In the genomic region with DNA sequence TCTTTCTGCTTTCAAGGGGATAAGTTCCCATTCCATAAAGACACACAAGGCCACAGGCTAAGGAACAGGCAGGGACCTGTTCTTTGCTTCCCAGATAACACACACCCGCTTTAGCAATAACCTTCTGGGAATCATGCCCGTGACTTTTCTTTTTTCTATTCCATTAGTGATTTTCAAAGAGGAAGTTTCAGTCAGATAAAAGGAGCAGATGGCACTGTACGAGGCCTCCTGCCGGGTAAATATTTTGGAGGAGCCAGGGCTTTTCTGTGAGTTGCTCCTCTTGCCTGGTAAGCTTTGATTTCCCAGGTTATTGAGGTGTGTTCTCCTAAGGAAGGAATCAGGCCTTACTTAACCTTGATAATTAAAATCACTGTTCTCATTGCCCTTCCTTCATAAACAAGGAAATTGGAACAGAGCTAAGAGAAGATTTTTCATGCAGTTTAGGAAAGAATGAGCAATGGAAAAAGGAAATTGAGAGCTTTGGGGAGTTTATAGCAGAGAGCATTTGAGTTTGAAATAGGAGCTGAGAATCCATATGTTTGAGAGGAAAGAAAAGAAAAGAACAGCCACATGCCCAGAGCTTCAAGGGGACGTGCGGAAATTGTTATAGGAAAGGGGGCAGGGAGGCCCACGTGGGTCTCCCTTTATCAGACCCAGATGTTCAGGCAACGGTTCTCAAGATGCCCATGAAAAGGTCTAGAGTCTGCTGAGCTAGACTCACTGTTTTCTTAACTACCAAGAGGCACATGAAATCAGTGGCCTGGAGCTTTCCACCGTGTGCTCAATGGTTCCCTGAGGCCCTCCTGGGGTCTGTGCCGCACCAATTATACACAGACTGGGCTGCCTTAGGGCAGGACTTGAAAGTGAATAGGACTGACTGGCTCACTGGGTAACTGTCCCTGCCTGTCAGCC, we compare ENCODE assay signal across 1 cellular context.
TF ChIP-seq lines count a peak whose summit lies in the region.

No MANE protein-coding gene starts in this region.

TF ChIP-seq in WTC11, 78 proteins besides CTCF, POLR2A, EP300 and RAD21 (continued from another document):
- TF ChIP-seq, protein P1, sequence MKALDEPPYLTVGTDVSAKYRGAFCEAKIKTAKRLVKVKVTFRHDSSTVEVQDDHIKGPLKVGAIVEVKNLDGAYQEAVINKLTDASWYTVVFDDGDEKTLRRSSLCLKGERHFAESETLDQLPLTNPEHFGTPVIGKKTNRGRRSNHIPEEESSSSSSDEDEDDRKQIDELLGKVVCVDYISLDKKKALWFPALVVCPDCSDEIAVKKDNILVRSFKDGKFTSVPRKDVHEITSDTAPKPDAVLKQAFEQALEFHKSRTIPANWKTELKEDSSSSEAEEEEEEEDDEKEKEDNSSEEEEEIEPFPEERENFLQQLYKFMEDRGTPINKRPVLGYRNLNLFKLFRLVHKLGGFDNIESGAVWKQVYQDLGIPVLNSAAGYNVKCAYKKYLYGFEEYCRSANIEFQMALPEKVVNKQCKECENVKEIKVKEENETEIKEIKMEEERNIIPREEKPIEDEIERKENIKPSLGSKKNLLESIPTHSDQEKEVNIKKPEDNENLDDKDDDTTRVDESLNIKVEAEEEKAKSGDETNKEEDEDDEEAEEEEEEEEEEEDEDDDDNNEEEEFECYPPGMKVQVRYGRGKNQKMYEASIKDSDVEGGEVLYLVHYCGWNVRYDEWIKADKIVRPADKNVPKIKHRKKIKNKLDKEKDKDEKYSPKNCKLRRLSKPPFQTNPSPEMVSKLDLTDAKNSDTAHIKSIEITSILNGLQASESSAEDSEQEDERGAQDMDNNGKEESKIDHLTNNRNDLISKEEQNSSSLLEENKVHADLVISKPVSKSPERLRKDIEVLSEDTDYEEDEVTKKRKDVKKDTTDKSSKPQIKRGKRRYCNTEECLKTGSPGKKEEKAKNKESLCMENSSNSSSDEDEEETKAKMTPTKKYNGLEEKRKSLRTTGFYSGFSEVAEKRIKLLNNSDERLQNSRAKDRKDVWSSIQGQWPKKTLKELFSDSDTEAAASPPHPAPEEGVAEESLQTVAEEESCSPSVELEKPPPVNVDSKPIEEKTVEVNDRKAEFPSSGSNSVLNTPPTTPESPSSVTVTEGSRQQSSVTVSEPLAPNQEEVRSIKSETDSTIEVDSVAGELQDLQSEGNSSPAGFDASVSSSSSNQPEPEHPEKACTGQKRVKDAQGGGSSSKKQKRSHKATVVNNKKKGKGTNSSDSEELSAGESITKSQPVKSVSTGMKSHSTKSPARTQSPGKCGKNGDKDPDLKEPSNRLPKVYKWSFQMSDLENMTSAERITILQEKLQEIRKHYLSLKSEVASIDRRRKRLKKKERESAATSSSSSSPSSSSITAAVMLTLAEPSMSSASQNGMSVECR (CRISPR knock-in tag; IDR thresholded peaks at IDR 0.05; ENCODE audit: borderline replicate concordance) = no peak
- TF ChIP-seq, protein P2, sequence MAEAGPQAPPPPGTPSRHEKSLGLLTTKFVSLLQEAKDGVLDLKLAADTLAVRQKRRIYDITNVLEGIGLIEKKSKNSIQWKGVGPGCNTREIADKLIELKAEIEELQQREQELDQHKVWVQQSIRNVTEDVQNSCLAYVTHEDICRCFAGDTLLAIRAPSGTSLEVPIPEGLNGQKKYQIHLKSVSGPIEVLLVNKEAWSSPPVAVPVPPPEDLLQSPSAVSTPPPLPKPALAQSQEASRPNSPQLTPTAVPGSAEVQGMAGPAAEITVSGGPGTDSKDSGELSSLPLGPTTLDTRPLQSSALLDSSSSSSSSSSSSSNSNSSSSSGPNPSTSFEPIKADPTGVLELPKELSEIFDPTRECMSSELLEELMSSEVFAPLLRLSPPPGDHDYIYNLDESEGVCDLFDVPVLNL (CRISPR knock-in tag; IDR thresholded peaks at IDR 0.05; ENCODE audit: borderline replicate concordance, low read depth) = no peak
